Comparison of ENCODE assay signal across 8 cellular contexts in the genomic region with DNA sequence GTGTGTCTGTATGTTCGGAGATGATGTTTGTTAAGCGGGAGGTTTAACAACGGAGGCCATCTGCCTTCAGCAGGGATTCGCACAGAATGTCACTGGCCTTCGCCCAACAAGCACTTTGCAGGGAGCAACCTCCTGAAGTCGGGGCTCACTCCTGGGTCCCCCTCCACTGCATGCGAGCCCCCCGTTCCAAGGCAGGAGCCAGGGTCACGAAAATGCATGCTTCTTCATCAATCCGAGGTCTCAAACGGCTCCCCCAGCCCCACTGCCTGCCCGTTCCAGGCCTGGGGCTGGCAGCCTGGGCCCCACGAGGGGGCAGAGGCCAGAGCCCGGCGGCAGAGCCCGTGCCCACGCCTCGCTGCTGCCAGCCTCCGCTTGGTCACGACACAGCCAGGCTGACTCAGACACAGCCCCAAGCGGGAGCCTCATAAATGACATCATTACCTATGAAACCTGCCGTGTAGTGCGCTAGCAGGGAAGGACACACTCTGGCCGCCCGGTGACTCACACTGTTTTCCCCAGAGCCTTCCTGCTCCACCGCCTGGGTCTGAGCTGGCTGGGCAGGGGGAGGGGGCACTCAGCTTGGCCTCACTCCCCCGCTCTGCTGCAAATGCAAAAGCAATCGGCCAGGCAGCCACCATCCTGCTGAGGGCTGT.
A peak's percentile ranks its signal among the peaks of the same experiment; 100 is the strongest.
DNase-seq lines count a peak whose midpoint lies in the region; ATAC-seq and TF ChIP-seq lines count a peak whose summit lies in the region.

No MANE protein-coding gene starts in this region.

- RAD21 ChIA-PET in HCT116 (lab: Charles Lee; ENCODE audit: low non-redundant PET in 1 of 2, low total read pairs in 2 of 2, uncharacterized antibody in 2 of 2, unreplicated experiment in 2 of 2), result interaction anchor here in 1 of 2 experiments (0.7 kb wide), 1 partner anchor 167 kb away, joined by 3 read pairs; no protein-coding TSS in a partner anchor

- intact Hi-C loops in HCT116 (cut with micrococcal nuclease), result loop anchor here (5.0 kb wide), 1 partner anchor 81 kb away; no protein-coding TSS in a partner anchor
- intact Hi-C loops in activated B cell treated with CpG ODN at 0.5 μM for 24 hours (cut with micrococcal nuclease), result no loop called here
- intact Hi-C loops in head of caudate nucleus (cut with DNase I), result no loop called here
- intact Hi-C loops in sciatic nerve (cut with DNase I), result no loop called here

- ATAC-seq in HCT116, result peak; percentile 99
- ATAC-seq in activated B cell treated with CpG ODN at 0.5 μM for 24 hours (ENCODE audit: low read depth), result peak; percentile 77
- peak; percentile 45 for ATAC-seq in sciatic nerve

- TF ChIP-seq CTCF in HCT116 (IDR thresholded peaks at IDR 0.05 in 2 of 3, conservative IDR thresholded peaks at IDR 0.05 in 1 of 3; ENCODE audit: borderline replicate concordance in 1 of 3, insufficient read depth in 1 of 3, low read depth in 2 of 3, low read length in 2 of 3), result no peak
- no peak for TF ChIP-seq CTCF in activated B cell treated with CpG ODN at 0.5 μM for 24 hours (IDR thresholded peaks at IDR 0.05)

- H3K36me3 Mint-ChIP-seq in activated B cell treated with CpG ODN at 0.5 μM for 24 hours (ENCODE audit: low read depth), result no peaks in the 10 kb centered on the region

- peak; percentile 99 for DNase-seq in 8988T
- DNase-seq in EH (ENCODE audit: low read depth), result peak; percentile 97
- DNase-seq in HCT116 (ENCODE audit: low read depth, low spot score), result peak; percentile 92
- DNase-seq in M059J (ENCODE audit: low read depth), result peak; percentile 97
- DNase-seq in activated B cell treated with CpG ODN at 0.5 μM for 24 hours, result peak; percentile 15
- DNase-seq in head of caudate nucleus, result peak in 36 of 42 donors; percentile 11 to 82 (median 46)
- DNase-seq in sciatic nerve (ENCODE audit: low spot score), result no peak
- no peak for DNase-seq in germinal center (ENCODE audit: low spot score)

- peak overlapping the region; percentile 32 for H2AFZ ChIP-seq in HCT116 (ENCODE audit: low read depth, low read length, poor library complexity, severe bottlenecking)

- no peaks in the 10 kb centered on the region for H3K9me3 ChIP-seq in HCT116 (ENCODE audit: control insufficient read depth in 1 of 2, insufficient read depth in 1 of 2, low read depth in 1 of 2, low read length in 2 of 2)

- peak; percentile 42 for TF ChIP-seq RAD21 in HCT116 (IDR thresholded peaks at IDR 0.05; ENCODE audit: low read depth)

- peaks cover 41% of the 10 kb centered on the region for H3K27me3 Mint-ChIP-seq in activated B cell treated with CpG ODN at 0.5 μM for 24 hours

- H3K27ac Mint-ChIP-seq in activated B cell treated with CpG ODN at 0.5 μM for 24 hours, result no peak overlapping the region

- no peaks in the 10 kb centered on the region for H3K36me3 ChIP-seq in HCT116 (ENCODE audit: control insufficient read depth in 1 of 2, insufficient read depth in 2 of 2, low read length in 2 of 2)

- no peaks in the 10 kb centered on the region for H3K79me2 ChIP-seq in HCT116 (ENCODE audit: insufficient read depth, low read length)

- H4K20me1 ChIP-seq in HCT116 (ENCODE audit: insufficient read depth), result no peaks in the 10 kb centered on the region

- BruUV-seq in HCT116 (replicated peaks; lab: Mats Ljungman, UMichigan), result no TSS peak

- POLR2A ChIA-PET in HCT116 (lab: Charles Lee), result interaction anchor here (0.7 kb wide), 2 partner anchors 20 to 457 kb away, joined by 3 to 4 read pairs; no protein-coding TSS in a partner anchor
- POLR2A ChIA-PET in activated B cell treated with CpG ODN at 0.5 μM for 24 hours (lab: Charles Lee), result no interaction called here

- peaks cover 10% of the 10 kb centered on the region for H3K4me1 Mint-ChIP-seq in activated B cell treated with CpG ODN at 0.5 μM for 24 hours

- peak overlapping the region; percentile 17 to 47; a peak in 3 of 4 replicates for H3K4me3 ChIP-seq in HCT116 (replicated peaks in 1 of 2; ENCODE audit: low read depth in 1 of 2, low read length in 2 of 2)

- H3K9me2 ChIP-seq in HCT116 (ENCODE audit: insufficient read depth), result no peaks in the 10 kb centered on the region

- H3K9ac ChIP-seq in HCT116 (ENCODE audit: low read length), result peak overlapping the region; percentile 66

- TF ChIP-seq POLR2A in HCT116 (IDR thresholded peaks at IDR 0.05; ENCODE audit: borderline replicate concordance, extremely low read depth, insufficient read depth, insufficient read length), result no peak

- H3K4me1 ChIP-seq in HCT116 (ENCODE audit: control insufficient read depth in 1 of 2, insufficient read depth in 2 of 2, low read length in 2 of 2), result peaks cover 18 to 27% of the 10 kb centered on the region in 2 experiments

- H3K27me3 ChIP-seq in HCT116 (ENCODE audit: insufficient read depth, low read length), result no peaks in the 10 kb centered on the region

- H3K27ac ChIP-seq in HCT116 (ENCODE audit: low read depth, low read length), result peak overlapping the region; percentile 61

- peak overlapping the region; percentile 96 for H3K4me2 ChIP-seq in HCT116 (ENCODE audit: low read length)

- H3K9me3 Mint-ChIP-seq in activated B cell treated with CpG ODN at 0.5 μM for 24 hours, result no peaks in the 10 kb centered on the region

- H3K4me3 Mint-ChIP-seq in activated B cell treated with CpG ODN at 0.5 μM for 24 hours, result no peak overlapping the region

- CTCF ChIA-PET in HCT116 (lab: Charles Lee) (no interaction called here), activated B cell treated with CpG ODN at 0.5 μM for 24 hours (lab: Charles Lee) (no interaction called here)

TF ChIP-seq in HCT116, 20 proteins besides CTCF, POLR2A, EP300 and RAD21 (continues in another document):
- TF ChIP-seq TCF7L2 (IDR thresholded peaks at IDR 0.05; ENCODE audit: borderline replicate concordance, extremely low read depth, insufficient read depth, insufficient read length) (peak; percentile 77), JUND (IDR thresholded peaks at IDR 0.05) (peak; percentile 98), SRF (IDR thresholded peaks at IDR 0.05; ENCODE audit: low read depth) (no peak; the same call in 1 of the 2 replicates), ZNF274 (IDR thresholded peaks at IDR 0.05; ENCODE audit: low read depth, low read length) (no peak), POLR2AphosphoS5 (IDR thresholded peaks at IDR 0.05; ENCODE audit: low read depth, low read length) (peak; percentile 52), EGR1 (IDR thresholded peaks at IDR 0.05; ENCODE audit: low read depth) (peak; percentile 96), ELF1 (IDR thresholded peaks at IDR 0.05; ENCODE audit: borderline replicate concordance, low read depth) (no peak), SIN3A (IDR thresholded peaks at IDR 0.05; ENCODE audit: low read depth) (no peak; the same call in 1 of the 2 replicates), YY1 (IDR thresholded peaks at IDR 0.05; ENCODE audit: extremely low read depth, insufficient replicate concordance, low read depth, low read length) (peak; percentile 55), EZH2 (IDR thresholded peaks at IDR 0.05) (no peak), CBX3 (IDR thresholded peaks at IDR 0.05; ENCODE audit: low read depth) (peak; percentile 92)
- TF ChIP-seq, protein P1, sequence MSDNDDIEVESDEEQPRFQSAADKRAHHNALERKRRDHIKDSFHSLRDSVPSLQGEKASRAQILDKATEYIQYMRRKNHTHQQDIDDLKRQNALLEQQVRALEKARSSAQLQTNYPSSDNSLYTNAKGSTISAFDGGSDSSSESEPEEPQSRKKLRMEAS (IDR thresholded peaks at IDR 0.05), result peak; percentile 81
- TF ChIP-seq, protein P2, sequence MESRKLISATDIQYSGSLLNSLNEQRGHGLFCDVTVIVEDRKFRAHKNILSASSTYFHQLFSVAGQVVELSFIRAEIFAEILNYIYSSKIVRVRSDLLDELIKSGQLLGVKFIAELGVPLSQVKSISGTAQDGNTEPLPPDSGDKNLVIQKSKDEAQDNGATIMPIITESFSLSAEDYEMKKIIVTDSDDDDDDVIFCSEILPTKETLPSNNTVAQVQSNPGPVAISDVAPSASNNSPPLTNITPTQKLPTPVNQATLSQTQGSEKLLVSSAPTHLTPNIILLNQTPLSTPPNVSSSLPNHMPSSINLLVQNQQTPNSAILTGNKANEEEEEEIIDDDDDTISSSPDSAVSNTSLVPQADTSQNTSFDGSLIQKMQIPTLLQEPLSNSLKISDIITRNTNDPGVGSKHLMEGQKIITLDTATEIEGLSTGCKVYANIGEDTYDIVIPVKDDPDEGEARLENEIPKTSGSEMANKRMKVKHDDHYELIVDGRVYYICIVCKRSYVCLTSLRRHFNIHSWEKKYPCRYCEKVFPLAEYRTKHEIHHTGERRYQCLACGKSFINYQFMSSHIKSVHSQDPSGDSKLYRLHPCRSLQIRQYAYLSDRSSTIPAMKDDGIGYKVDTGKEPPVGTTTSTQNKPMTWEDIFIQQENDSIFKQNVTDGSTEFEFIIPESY (IDR thresholded peaks at IDR 0.05; ENCODE audit: extremely low read depth, insufficient replicate concordance, low read length), result no peak
- TF ChIP-seq, protein P3, sequence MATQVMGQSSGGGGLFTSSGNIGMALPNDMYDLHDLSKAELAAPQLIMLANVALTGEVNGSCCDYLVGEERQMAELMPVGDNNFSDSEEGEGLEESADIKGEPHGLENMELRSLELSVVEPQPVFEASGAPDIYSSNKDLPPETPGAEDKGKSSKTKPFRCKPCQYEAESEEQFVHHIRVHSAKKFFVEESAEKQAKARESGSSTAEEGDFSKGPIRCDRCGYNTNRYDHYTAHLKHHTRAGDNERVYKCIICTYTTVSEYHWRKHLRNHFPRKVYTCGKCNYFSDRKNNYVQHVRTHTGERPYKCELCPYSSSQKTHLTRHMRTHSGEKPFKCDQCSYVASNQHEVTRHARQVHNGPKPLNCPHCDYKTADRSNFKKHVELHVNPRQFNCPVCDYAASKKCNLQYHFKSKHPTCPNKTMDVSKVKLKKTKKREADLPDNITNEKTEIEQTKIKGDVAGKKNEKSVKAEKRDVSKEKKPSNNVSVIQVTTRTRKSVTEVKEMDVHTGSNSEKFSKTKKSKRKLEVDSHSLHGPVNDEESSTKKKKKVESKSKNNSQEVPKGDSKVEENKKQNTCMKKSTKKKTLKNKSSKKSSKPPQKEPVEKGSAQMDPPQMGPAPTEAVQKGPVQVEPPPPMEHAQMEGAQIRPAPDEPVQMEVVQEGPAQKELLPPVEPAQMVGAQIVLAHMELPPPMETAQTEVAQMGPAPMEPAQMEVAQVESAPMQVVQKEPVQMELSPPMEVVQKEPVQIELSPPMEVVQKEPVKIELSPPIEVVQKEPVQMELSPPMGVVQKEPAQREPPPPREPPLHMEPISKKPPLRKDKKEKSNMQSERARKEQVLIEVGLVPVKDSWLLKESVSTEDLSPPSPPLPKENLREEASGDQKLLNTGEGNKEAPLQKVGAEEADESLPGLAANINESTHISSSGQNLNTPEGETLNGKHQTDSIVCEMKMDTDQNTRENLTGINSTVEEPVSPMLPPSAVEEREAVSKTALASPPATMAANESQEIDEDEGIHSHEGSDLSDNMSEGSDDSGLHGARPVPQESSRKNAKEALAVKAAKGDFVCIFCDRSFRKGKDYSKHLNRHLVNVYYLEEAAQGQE (IDR thresholded peaks at IDR 0.05; ENCODE audit: low read depth), result no peak
- TF ChIP-seq, protein P4, sequence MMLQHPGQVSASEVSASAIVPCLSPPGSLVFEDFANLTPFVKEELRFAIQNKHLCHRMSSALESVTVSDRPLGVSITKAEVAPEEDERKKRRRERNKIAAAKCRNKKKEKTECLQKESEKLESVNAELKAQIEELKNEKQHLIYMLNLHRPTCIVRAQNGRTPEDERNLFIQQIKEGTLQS (IDR thresholded peaks at IDR 0.05), result no peak; the same call in 1 of the 2 replicates

Comparison
In these comparisons a context has a peak if more than half of its experiments do, and no peak if none do; other contexts are left out.
1. DNase-seq: peak in 8988T (single experiment), EH (single experiment), HCT116 (single experiment), M059J (single experiment), activated B cell treated with CpG ODN at 0.5 μM for 24 hours (single experiment) and head of caudate nucleus (36 of 42); none in sciatic nerve (single experiment) and germinal center (single experiment).
2. ATAC-seq: peak in every context shown above with its lines; median percentile 99 in HCT116; 77 in activated B cell treated with CpG ODN at 0.5 μM for 24 hours; 45 in sciatic nerve.